ENCODE assay signal across 8 cellular contexts in genomic region chr13:97615266-97615665, GRCh38.
"Had no signal": no experiment of that assay in that cellular context is flagged by ENCODE, and none has a peak within 500 bp of the region (broad histone marks: within the 10 kb centered on the region; RNA-seq: fewer than 3 reads in every experiment).

No MANE protein-coding gene starts in this region.

- H3K27ac ChIP-seq: HL-60 had no signal

- DNase-seq: H9, HCEC 1CT, KBM-7 had no signal

- H3K4me3 ChIP-seq: GM23338 had no signal

- H2AFZ ChIP-seq: GM23338 had no signal

- ATAC-seq: GM23338, HepG2 had no signal

- FAIRE-seq: H1, H54, HepG2 had no signal

- H3K4me2 ChIP-seq: GM23338 had no signal
